In the genomic region with DNA sequence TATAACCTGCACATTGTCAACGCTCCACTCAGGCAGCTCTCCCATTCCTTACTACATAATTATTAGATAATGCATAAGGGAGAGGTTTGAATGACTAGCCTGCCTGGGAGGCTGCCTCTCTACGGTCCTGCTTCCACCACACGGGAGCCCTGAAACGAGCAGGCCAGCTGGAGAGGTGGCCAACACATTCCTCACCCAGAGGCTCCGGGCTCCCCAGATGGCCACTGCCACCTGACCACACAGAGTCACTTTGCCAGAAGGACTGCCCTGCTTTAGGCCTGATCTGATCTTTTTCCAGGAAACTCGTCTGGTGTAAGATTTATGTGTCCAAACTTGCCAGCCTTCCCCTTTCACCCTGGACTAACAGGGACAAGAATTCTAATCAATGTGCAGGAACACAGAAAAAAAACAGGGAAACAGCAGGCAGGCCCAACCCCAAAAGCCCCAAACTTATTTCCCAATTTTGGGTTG, we compare ENCODE assay signal across 8 cellular contexts. TPM values are rescaled to one million over a fixed set of nuclear protein-coding genes. Genes with fewer than 3 reads are reported as not detected.
A peak's percentile ranks its signal among the peaks of the same experiment; 100 is the strongest.
DNase-seq lines count a peak whose midpoint lies in the region; ATAC-seq, FAIRE-seq and TF ChIP-seq lines count a peak whose summit lies in the region.

No MANE protein-coding gene starts in this region.

- ATAC-seq in SK-N-SH treated with all-trans-retinoic acid at 6 μM for 48 hours = peak; percentile 89
- no peak for ATAC-seq in GM21360 (IDR thresholded peaks at IDR 0.05; ENCODE audit: unreplicated experiment)
- no peak for ATAC-seq in HG03354 (IDR thresholded peaks at IDR 0.05; ENCODE audit: poor library complexity, severe bottlenecking, unreplicated experiment)

- H3K4me3 ChIP-seq in GM12864 (ENCODE audit: low read depth, low read length) = peak overlapping the region; percentile 64; the same call in 1 of the 2 replicates
- peak overlapping the region; percentile 57 for H3K4me3 ChIP-seq in fibroblast of the aortic adventitia (ENCODE audit: low read depth, low read length)
- no peak overlapping the region for H3K4me3 ChIP-seq in prostate gland

- no peak for DNase-seq in GM12864 (ENCODE audit: low read depth)
- peak; percentile 65 for DNase-seq in fibroblast of the aortic adventitia (ENCODE audit: low read depth)
- peak; percentile 32 for DNase-seq in prostate gland (ENCODE audit: low spot score)
- DNase-seq in D341Med (ENCODE audit: low spot score) = no peak
- no peak for DNase-seq in frontal cortex (ENCODE audit: low spot score in 2 of 2)

- H3K27ac ChIP-seq in prostate gland = peak overlapping the region; percentile 75 to 77

- 18% methylated on average over 6 of the region's 6 CpGs for WGBS in prostate gland

- no peak for TF ChIP-seq POLR2A in prostate gland (IDR thresholded peaks at IDR 0.05)

- H3K27me3 ChIP-seq in prostate gland (replicated peaks; ENCODE audit: insufficient read depth) = no peaks in the 10 kb centered on the region

- H3K4me1 ChIP-seq in prostate gland (replicated peaks) = peaks cover 7% of the 10 kb centered on the region

- no peaks in the 10 kb centered on the region for H3K36me3 ChIP-seq in prostate gland

- FAIRE-seq in frontal cortex (lab: Jason Lieb, UNC) = no peak

- intact Hi-C loops in prostate gland (cut with DNase I) = no loop called here

- H3K9me3 ChIP-seq in prostate gland = no peaks in the 10 kb centered on the region

- TF ChIP-seq CTCF in GM12864 (IDR thresholded peaks at IDR 0.05; ENCODE audit: low read depth, low read length, missing control alignments) (no peak), fibroblast of the aortic adventitia (IDR thresholded peaks at IDR 0.05; ENCODE audit: insufficient read depth, low read length) (no peak), prostate gland (IDR thresholded peaks at IDR 0.05) (no peak)

TF ChIP-seq in SK-N-SH treated with all-trans-retinoic acid at 6 μM for 48 hours, 23 proteins besides CTCF, POLR2A, EP300 and RAD21 (continues in another document):
- no peak for TF ChIP-seq PPARA (CRISPR knock-in tag; IDR thresholded peaks at IDR 0.05; ENCODE audit: borderline replicate concordance)
- TF ChIP-seq ISL1 (CRISPR knock-in tag; IDR thresholded peaks at IDR 0.05) = 0 out of 2 replicates have a peak, but pooled peaks have one; percentile 25
- no peak for TF ChIP-seq ARNTL (CRISPR knock-in tag; IDR thresholded peaks at IDR 0.05; ENCODE audit: borderline replicate concordance, low read depth)
- no peak for TF ChIP-seq CSDC2 (CRISPR knock-in tag; IDR thresholded peaks at IDR 0.05)
- peak; percentile 71; the same call in 1 of the 2 replicates for TF ChIP-seq TCF4 (CRISPR knock-in tag; IDR thresholded peaks at IDR 0.05; ENCODE audit: borderline replicate concordance)
- TF ChIP-seq ZNF8 (CRISPR knock-in tag; IDR thresholded peaks at IDR 0.05) = no peak
- TF ChIP-seq SNAI2 (CRISPR knock-in tag; IDR thresholded peaks at IDR 0.05) = no peak
- TF ChIP-seq RARB (CRISPR knock-in tag; IDR thresholded peaks at IDR 0.05) = no peak
- no peak for TF ChIP-seq GLIS3 (CRISPR knock-in tag; IDR thresholded peaks at IDR 0.05)
- TF ChIP-seq TOX (CRISPR knock-in tag; IDR thresholded peaks at IDR 0.05; ENCODE audit: borderline replicate concordance) = no peak
- TF ChIP-seq, protein P1, sequence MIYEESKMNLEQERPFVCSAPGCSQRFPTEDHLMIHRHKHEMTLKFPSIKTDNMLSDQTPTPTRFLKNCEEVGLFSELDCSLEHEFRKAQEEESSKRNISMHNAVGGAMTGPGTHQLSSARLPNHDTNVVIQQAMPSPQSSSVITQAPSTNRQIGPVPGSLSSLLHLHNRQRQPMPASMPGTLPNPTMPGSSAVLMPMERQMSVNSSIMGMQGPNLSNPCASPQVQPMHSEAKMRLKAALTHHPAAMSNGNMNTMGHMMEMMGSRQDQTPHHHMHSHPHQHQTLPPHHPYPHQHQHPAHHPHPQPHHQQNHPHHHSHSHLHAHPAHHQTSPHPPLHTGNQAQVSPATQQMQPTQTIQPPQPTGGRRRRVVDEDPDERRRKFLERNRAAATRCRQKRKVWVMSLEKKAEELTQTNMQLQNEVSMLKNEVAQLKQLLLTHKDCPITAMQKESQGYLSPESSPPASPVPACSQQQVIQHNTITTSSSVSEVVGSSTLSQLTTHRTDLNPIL (CRISPR knock-in tag; IDR thresholded peaks at IDR 0.05; ENCODE audit: low read depth) = no peak
- no peak for TF ChIP-seq OSR1 (CRISPR knock-in tag; IDR thresholded peaks at IDR 0.05)
- TF ChIP-seq, protein P2, sequence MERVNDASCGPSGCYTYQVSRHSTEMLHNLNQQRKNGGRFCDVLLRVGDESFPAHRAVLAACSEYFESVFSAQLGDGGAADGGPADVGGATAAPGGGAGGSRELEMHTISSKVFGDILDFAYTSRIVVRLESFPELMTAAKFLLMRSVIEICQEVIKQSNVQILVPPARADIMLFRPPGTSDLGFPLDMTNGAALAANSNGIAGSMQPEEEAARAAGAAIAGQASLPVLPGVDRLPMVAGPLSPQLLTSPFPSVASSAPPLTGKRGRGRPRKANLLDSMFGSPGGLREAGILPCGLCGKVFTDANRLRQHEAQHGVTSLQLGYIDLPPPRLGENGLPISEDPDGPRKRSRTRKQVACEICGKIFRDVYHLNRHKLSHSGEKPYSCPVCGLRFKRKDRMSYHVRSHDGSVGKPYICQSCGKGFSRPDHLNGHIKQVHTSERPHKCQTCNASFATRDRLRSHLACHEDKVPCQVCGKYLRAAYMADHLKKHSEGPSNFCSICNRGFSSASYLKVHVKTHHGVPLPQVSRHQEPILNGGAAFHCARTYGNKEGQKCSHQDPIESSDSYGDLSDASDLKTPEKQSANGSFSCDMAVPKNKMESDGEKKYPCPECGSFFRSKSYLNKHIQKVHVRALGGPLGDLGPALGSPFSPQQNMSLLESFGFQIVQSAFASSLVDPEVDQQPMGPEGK (CRISPR knock-in tag; IDR thresholded peaks at IDR 0.05; ENCODE audit: borderline replicate concordance) = no peak
- TF ChIP-seq, protein P3, sequence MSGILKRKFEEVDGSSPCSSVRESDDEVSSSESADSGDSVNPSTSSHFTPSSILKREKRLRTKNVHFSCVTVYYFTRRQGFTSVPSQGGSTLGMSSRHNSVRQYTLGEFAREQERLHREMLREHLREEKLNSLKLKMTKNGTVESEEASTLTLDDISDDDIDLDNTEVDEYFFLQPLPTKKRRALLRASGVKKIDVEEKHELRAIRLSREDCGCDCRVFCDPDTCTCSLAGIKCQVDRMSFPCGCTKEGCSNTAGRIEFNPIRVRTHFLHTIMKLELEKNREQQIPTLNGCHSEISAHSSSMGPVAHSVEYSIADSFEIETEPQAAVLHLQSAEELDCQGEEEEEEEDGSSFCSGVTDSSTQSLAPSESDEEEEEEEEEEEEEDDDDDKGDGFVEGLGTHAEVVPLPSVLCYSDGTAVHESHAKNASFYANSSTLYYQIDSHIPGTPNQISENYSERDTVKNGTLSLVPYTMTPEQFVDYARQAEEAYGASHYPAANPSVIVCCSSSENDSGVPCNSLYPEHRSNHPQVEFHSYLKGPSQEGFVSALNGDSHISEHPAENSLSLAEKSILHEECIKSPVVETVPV (CRISPR knock-in tag; IDR thresholded peaks at IDR 0.05) = no peak
- TF ChIP-seq ESRRG (CRISPR knock-in tag; IDR thresholded peaks at IDR 0.05) = no peak
- no peak for TF ChIP-seq ZFP3 (CRISPR knock-in tag; IDR thresholded peaks at IDR 0.05)
- no peak for TF ChIP-seq BACH2 (CRISPR knock-in tag; IDR thresholded peaks at IDR 0.05; ENCODE audit: borderline replicate concordance)
- TF ChIP-seq, protein P4, sequence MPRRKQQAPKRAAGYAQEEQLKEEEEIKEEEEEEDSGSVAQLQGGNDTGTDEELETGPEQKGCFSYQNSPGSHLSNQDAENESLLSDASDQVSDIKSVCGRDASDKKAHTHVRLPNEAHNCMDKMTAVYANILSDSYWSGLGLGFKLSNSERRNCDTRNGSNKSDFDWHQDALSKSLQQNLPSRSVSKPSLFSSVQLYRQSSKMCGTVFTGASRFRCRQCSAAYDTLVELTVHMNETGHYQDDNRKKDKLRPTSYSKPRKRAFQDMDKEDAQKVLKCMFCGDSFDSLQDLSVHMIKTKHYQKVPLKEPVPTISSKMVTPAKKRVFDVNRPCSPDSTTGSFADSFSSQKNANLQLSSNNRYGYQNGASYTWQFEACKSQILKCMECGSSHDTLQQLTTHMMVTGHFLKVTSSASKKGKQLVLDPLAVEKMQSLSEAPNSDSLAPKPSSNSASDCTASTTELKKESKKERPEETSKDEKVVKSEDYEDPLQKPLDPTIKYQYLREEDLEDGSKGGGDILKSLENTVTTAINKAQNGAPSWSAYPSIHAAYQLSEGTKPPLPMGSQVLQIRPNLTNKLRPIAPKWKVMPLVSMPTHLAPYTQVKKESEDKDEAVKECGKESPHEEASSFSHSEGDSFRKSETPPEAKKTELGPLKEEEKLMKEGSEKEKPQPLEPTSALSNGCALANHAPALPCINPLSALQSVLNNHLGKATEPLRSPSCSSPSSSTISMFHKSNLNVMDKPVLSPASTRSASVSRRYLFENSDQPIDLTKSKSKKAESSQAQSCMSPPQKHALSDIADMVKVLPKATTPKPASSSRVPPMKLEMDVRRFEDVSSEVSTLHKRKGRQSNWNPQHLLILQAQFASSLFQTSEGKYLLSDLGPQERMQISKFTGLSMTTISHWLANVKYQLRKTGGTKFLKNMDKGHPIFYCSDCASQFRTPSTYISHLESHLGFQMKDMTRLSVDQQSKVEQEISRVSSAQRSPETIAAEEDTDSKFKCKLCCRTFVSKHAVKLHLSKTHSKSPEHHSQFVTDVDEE (CRISPR knock-in tag; IDR thresholded peaks at IDR 0.05) = peak; percentile 29; the same call in 1 of the 2 replicates
- peak; percentile 71 for TF ChIP-seq ZFP30 (CRISPR knock-in tag; IDR thresholded peaks at IDR 0.05)
- TF ChIP-seq ZNF565 (CRISPR knock-in tag; conservative IDR thresholded peaks at IDR 0.05; ENCODE audit: low read depth) = no peak
- TF ChIP-seq, protein P5, sequence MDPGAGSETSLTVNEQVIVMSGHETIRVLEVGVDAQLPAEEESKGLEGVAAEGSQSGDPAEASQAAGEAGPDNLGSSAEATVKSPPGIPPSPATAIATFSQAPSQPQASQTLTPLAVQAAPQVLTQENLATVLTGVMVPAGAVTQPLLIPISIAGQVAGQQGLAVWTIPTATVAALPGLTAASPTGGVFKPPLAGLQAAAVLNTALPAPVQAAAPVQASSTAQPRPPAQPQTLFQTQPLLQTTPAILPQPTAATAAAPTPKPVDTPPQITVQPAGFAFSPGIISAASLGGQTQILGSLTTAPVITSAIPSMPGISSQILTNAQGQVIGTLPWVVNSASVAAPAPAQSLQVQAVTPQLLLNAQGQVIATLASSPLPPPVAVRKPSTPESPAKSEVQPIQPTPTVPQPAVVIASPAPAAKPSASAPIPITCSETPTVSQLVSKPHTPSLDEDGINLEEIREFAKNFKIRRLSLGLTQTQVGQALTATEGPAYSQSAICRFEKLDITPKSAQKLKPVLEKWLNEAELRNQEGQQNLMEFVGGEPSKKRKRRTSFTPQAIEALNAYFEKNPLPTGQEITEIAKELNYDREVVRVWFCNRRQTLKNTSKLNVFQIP (CRISPR knock-in tag; IDR thresholded peaks at IDR 0.05; ENCODE audit: borderline replicate concordance, low read depth) = no peak
- no peak for TF ChIP-seq ZC3H10 (CRISPR knock-in tag; IDR thresholded peaks at IDR 0.05)

RNA-seq across cellular contexts. Expression of a gene that starts 27.8 kb away (rescaled TPM):
- total RNA-seq in fibroblast of the aortic adventitia (ENCODE audit: low replicate concordance) (1.1 and 1.2 TPM in 2 replicates), prostate gland (10 to 100 TPM in 1 of 2 donors, 1 to 10 TPM in 1; 9.3 to 11.2 TPM), frontal cortex (12.6 TPM)

Comparison
In these comparisons a context has a peak if more than half of its experiments do, and no peak if none do; other contexts are left out.
1. DNase-seq: peak in fibroblast of the aortic adventitia (single experiment) and prostate gland (single experiment); none in GM12864 (single experiment), D341Med (single experiment) and frontal cortex (0 of 2).
2. H3K4me3 ChIP-seq: peak in GM12864 (single experiment) and fibroblast of the aortic adventitia (single experiment); none in prostate gland (0 of 2).